ENCODE assay signal across 8 cellular contexts in the genomic region with DNA sequence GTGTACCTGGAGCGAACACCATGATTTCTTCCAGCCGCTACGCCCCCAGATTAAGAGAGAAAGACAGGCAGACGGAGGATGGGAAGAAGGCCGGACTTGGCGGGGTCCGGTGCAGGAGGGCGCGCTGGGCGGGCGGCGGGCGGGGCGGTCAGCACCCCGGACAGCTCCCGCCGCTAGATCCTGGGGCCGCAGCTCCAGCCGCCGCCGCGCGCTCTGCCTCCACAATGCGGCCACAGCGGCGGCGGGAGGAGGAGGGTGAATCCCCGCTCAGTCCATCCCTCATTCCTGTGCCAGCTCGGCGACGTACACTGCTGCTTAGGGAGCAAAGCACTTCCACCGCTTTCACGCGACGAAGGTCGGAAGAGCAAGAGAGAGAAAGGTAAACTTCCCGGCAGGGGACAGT. TPM values are rescaled to one million over a fixed set of nuclear protein-coding genes. Genes with fewer than 3 reads are reported as not detected.
A peak's percentile ranks its signal among the peaks of the same experiment; 100 is the strongest.
DNase-seq lines count a peak whose midpoint lies in the region; ATAC-seq and TF ChIP-seq lines count a peak whose summit lies in the region.

A gene with protein sequence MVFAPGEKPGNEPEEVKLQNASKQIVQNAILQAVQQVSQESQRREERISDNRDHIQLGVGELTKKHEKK (minus strand): TSS at position 226 of the 403 bp plus-strand sequence. CDS start 204 bp downstream, at position 22.

- H3K27ac ChIP-seq in HUES6 (ENCODE audit: low read depth, low read length), result no peak within 1 kb of the TSS
- no peak within 1 kb of the TSS for H3K27ac ChIP-seq in tibial nerve

- TF ChIP-seq POLR2A in GM18505 (IDR thresholded peaks at IDR 0.05; ENCODE audit: borderline replicate concordance, extremely low read depth, insufficient read depth, insufficient read length) (no peak), tibial nerve (IDR thresholded peaks at IDR 0.05) (no peak)

- no peak for TF ChIP-seq CTCF in tibial nerve (IDR thresholded peaks at IDR 0.05)

- H3K4me3 ChIP-seq in HUES6 (ENCODE audit: low read depth, low read length), result peak within 1 kb of the TSS; percentile 77
- no peak within 1 kb of the TSS for H3K4me3 ChIP-seq in tibial nerve

- H3K4me1 ChIP-seq in HUES6 (ENCODE audit: control insufficient read depth, insufficient read depth, low read length) (no peaks in the 10 kb centered on the region; the same call in 1 of the 2 replicates), tibial nerve (peaks cover 0 to 8% (median 0%) of the 10 kb centered on the region in 4 donors)

- TF ChIP-seq EP300 in tibial nerve (IDR thresholded peaks at IDR 0.05), result no peak

- no peak within 1 kb of the TSS for H3K9ac ChIP-seq in HUES6 (ENCODE audit: low read length)

- peaks cover 5 to 24% of the 10 kb centered on the region in 2 donors for H3K36me3 Mint-ChIP-seq in activated naive CD4-positive, alpha-beta T cell treated with anti-CD3 and anti-CD28 coated beads, Interleukin-2, amount 50 U/mL, for 72 hours

- 1 to 2% methylated on average over 15 of the region's 37 CpGs for WGBS in tibial nerve, 2 donors

- H3K36me3 ChIP-seq in HUES6 (ENCODE audit: control insufficient read depth, insufficient read depth, low read length) (no peaks in the 10 kb centered on the region), tibial nerve (no peaks in the 10 kb centered on the region)

- peaks cover 91% of the 10 kb centered on the region for H3K27me3 ChIP-seq in HUES6 (ENCODE audit: control insufficient read depth, insufficient read depth, low read length)
- peaks cover 0 to 52% of the 10 kb centered on the region in 2 donors for H3K27me3 ChIP-seq in tibial nerve

- H3K27ac Mint-ChIP-seq in activated naive CD4-positive, alpha-beta T cell treated with anti-CD3 and anti-CD28 coated beads, Interleukin-2, amount 50 U/mL, for 72 hours, result no peak within 1 kb of the TSS

- DNase-seq in COR-L47 (lab: John Stamatoyannopoulos, UW), result peak; percentile 10
- peak in 1 of 2 donors; percentile 38 for DNase-seq in activated naive CD4-positive, alpha-beta T cell treated with anti-CD3 and anti-CD28 coated beads, Interleukin-2, amount 50 U/mL, for 72 hours (ENCODE audit: low spot score in 2 of 2)
- DNase-seq in hypothalamus (lab: John Stamatoyannopoulos, UW), result peak in 31 of 51 donors; percentile 0 to 53 (median 11)
- DNase-seq in stimulated activated CD4-positive, alpha-beta T cell treated with anti-CD3 and anti-CD28 coated beads, Interleukin-2, amount 100 ng/mL, for 24 hours, result peak; percentile 22 to 46
- no peak for DNase-seq in tibial nerve (ENCODE audit: low spot score in 2 of 2)

- H3K9me3 Mint-ChIP-seq in activated naive CD4-positive, alpha-beta T cell treated with anti-CD3 and anti-CD28 coated beads, Interleukin-2, amount 50 U/mL, for 72 hours, result peaks cover 0 to 4% of the 10 kb centered on the region in 2 donors

- peak; percentile 66 to 83 for ATAC-seq in activated naive CD4-positive, alpha-beta T cell treated with anti-CD3 and anti-CD28 coated beads, Interleukin-2, amount 50 U/mL, for 72 hours
- no peak for ATAC-seq in GM18505 (IDR thresholded peaks at IDR 0.05; ENCODE audit: unreplicated experiment)
- ATAC-seq in GM19324 (IDR thresholded peaks at IDR 0.05; ENCODE audit: low FRiP score, unreplicated experiment), result no peak

- H3K9me3 ChIP-seq in HUES6 (ENCODE audit: control insufficient read depth, insufficient read depth, low read depth, low read length) (no peaks in the 10 kb centered on the region), tibial nerve (peaks cover 0 to 5% (median 0%) of the 10 kb centered on the region in 4 donors)

RNA-seq across cellular contexts. Expression of the gene that starts here (rescaled TPM):
- total RNA-seq in activated naive CD4-positive, alpha-beta T cell treated with anti-CD3 and anti-CD28 coated beads, Interleukin-2, amount 50 U/mL, for 72 hours, result not detected
- not detected for total RNA-seq in tibial nerve

Comparison
In these comparisons a context has a peak if more than half of its experiments do, and no peak if none do; other contexts are left out.
1. Peak in ATAC-seq in activated naive CD4-positive, alpha-beta T cell treated with anti-CD3 and anti-CD28 coated beads, Interleukin-2, amount 50 U/mL, for 72 hours; RNA of the gene not detected or under 1 TPM.
2. DNase-seq: peak in COR-L47 (single experiment), hypothalamus (31 of 51) and stimulated activated CD4-positive, alpha-beta T cell treated with anti-CD3 and anti-CD28 coated beads, Interleukin-2, amount 100 ng/mL, for 24 hours (2 of 2); none in tibial nerve (0 of 2).